ENCODE assay signal across 25 cellular contexts in the genomic region with DNA sequence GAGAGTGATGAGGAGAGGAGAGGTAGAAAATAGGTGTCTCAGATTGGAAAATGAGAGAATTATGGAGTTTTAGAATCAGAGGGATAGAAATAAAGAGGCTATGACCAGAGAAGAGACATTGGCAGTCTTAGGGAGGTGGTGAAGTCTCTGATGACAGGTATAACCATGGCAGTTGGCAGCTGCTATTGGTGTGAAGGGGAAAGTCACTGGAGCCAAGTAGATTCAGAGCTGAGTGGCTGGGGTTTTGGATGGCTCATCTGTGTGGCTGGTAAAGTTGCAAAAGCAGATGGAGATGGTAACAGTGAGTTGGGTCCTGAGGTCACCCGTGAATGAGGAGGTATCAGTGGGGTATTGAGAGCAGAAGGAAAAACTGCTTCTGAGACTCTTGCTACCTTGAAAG.
"Had no signal": no experiment of that assay in that cellular context is flagged by ENCODE, and none has a peak within 500 bp of the region (broad histone marks: within the 10 kb centered on the region; RNA-seq: fewer than 3 reads in every experiment).

No MANE protein-coding gene starts in this region.

- H3K27me3 ChIP-seq: adrenal gland, Peyer's patch had no signal

- H3K4me3 Mint-ChIP-seq: activated B cell treated with CpG ODN at 0.5 μM for 24 hours; activated CD4-positive, alpha-beta memory T cell treated with anti-CD3 and anti-CD28 coated beads, Interleukin-2, amount 10 ng/mL, durations not matched to agents 7 days and 5 days; activated naive CD8-positive, alpha-beta T cell treated with anti-CD3 and anti-CD28 coated beads, Interleukin-2, amount 10 ng/mL, durations not matched to agents 7 days and 5 days; T-helper 17 cell had no signal

- H3K4me3 ChIP-seq: adrenal gland, Peyer's patch had no signal

- H3K27ac Mint-ChIP-seq: activated B cell treated with CpG ODN at 0.5 μM for 24 hours; activated CD4-positive, alpha-beta memory T cell treated with anti-CD3 and anti-CD28 coated beads, Interleukin-2, amount 10 ng/mL, durations not matched to agents 7 days and 5 days; activated naive CD8-positive, alpha-beta T cell treated with anti-CD3 and anti-CD28 coated beads, Interleukin-2, amount 10 ng/mL, durations not matched to agents 7 days and 5 days; T-helper 17 cell had no signal

- H3K4me1 ChIP-seq: Peyer's patch had no signal

- ATAC-seq: T-helper 17 cell had no signal

- H3K9me3 Mint-ChIP-seq: activated B cell treated with CpG ODN at 0.5 μM for 24 hours; activated CD4-positive, alpha-beta memory T cell treated with anti-CD3 and anti-CD28 coated beads, Interleukin-2, amount 10 ng/mL, durations not matched to agents 7 days and 5 days; activated naive CD8-positive, alpha-beta T cell treated with anti-CD3 and anti-CD28 coated beads, Interleukin-2, amount 10 ng/mL, durations not matched to agents 7 days and 5 days had no signal

- DNase-seq: activated B cell treated with CpG ODN at 0.5 μM for 24 hours; activated CD4-positive, alpha-beta memory T cell treated with anti-CD3 and anti-CD28 coated beads, Interleukin-2, amount 10 ng/mL, durations not matched to agents 7 days and 5 days; activated CD4-positive, alpha-beta T cell treated with anti-CD3 and anti-CD28 coated beads for 1 hour; activated CD4-positive, alpha-beta T cell treated with anti-CD3 and anti-CD28 coated beads, Interleukin-2, amount 50 U/mL, for 1 hour; activated naive CD4-positive, alpha-beta T cell treated with anti-CD3 and anti-CD28 coated beads, Interleukin-2, amount 50 U/mL, for 16 hours; activated naive CD8-positive, alpha-beta T cell treated with anti-CD3 and anti-CD28 coated beads, Interleukin-2, amount 10 ng/mL, durations not matched to agents 7 days and 5 days; activated T-cell treated with anti-CD3 and anti-CD28 coated beads for 4 hours; activated T-cell treated with anti-CD3 and anti-CD28 coated beads, Interleukin-2, amount 50 U/mL, for 48 hours; adrenal gland; anterior cingulate cortex; caudate nucleus; NCI-H1105; NCI-H1436; NCI-H1694 treated with DMSO at 0.1 percent for 48 hours; NCI-H2029 treated with DMSO at 0.1 percent for 48 hours; NCI-H345; NCI-H510A; NCI-H526 treated with DMSO at 0.1 percent for 48 hours; NCI-H82; Peyer's patch; SHP77 treated with DMSO at 0.1 percent for 48 hours; T-helper 17 cell; T-helper 9 cell had no signal

- H3K27me3 Mint-ChIP-seq: activated B cell treated with CpG ODN at 0.5 μM for 24 hours; activated CD4-positive, alpha-beta memory T cell treated with anti-CD3 and anti-CD28 coated beads, Interleukin-2, amount 10 ng/mL, durations not matched to agents 7 days and 5 days; T-helper 17 cell had no signal

- H3K27ac ChIP-seq: adrenal gland, KMS-11, Peyer's patch, RWPE1 had no signal

- H3K9me3 ChIP-seq: adrenal gland, Peyer's patch had no signal
